In the genomic region with DNA sequence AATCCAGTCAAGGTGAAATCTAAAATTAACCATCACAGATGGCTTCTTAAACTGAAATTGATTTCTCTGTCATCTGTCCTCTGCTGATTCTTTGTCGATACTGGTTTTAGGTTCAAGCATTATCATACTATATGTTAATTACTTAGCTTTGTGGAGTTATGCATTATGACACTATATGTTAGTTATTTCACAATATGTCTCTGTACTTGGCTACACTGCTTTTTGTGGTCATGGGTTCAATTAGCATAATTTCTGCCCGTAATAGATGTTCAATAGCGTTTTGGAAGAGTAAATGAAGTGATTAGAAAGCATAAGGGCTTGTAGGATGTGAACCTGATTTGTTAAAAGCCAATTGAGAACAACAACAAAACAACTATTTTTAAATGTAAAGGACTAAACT, we compare ENCODE assay signal across 23 cellular contexts. TPM values are rescaled to one million over a fixed set of nuclear protein-coding genes. Genes with fewer than 3 reads are reported as not detected.
DNase-seq lines count a peak whose midpoint lies in the region; ATAC-seq and TF ChIP-seq lines count a peak whose summit lies in the region.
"Had no signal": no experiment of that assay in that cellular context is flagged by ENCODE, and none has a peak within 500 bp of the region (broad histone marks: within the 10 kb centered on the region; RNA-seq: fewer than 3 reads in every experiment).

No MANE protein-coding gene starts in this region.

- no peak overlapping the region for H2BK15ac ChIP-seq in IMR-90 (ENCODE audit: low read depth, low read length)

- no peak for TF ChIP-seq POLR2A in IMR-90 (IDR thresholded peaks at IDR 0.05; ENCODE audit: low read depth, low read length)
- TF ChIP-seq POLR2A in sigmoid colon (IDR thresholded peaks at IDR 0.05) = no peak

- CTCF ChIA-PET in activated CD4-positive, alpha-beta memory T cell treated with anti-CD3 and anti-CD28 coated beads, Interleukin-2, amount 10 ng/mL, durations not matched to agents 7 days and 5 days (lab: Charles Lee) = interaction anchor here (0.6 to 1.6 kb wide), 7 partner anchors 18 to 546 kb away, joined by 3 to 21 read pairs (median 3); a partner anchor contains a TSS
- CTCF ChIA-PET in activated CD4-positive, alpha-beta memory T cell treated with anti-CD3 and anti-CD28 coated beads for 36 hours (lab: Charles Lee) = interaction anchor here (0.8 to 2.1 kb wide), 7 partner anchors 9 to 547 kb away, joined by 3 to 23 read pairs (median 4); a partner anchor contains a TSS
- CTCF ChIA-PET in IMR-90 (lab: Yijun Ruan, JAX) (interaction anchor here (2.3 kb wide), 1 partner anchor 60 kb away, joined by 7 read pairs; no protein-coding TSS in a partner anchor), mammary epithelial cell (lab: Charles Lee; ENCODE audit: low non-redundant PET) (interaction anchor here (0.5 kb wide), 1 partner anchor 307 kb away, joined by 8 read pairs; no protein-coding TSS in a partner anchor)

- BruUV-seq in IMR-90 (replicated peaks; lab: Mats Ljungman, UMichigan) = no TSS peak
- BruUV-seq in mammary epithelial cell (replicated peaks; lab: Mats Ljungman, UMichigan) = no TSS peak

- no peak for ATAC-seq in DND-41 (ENCODE audit: insufficient read depth, low read depth)
- no peak for ATAC-seq in IMR-90 (ENCODE audit: low read depth)
- ATAC-seq: A549 had no signal

- H2BK120ac ChIP-seq in IMR-90 (ENCODE audit: low read depth, low read length) = no peak overlapping the region

- H3K79me1 ChIP-seq in IMR-90 (ENCODE audit: low read depth in 1 of 2, low read length in 2 of 2) = no peaks in the 10 kb centered on the region

- H3K9ac ChIP-seq in DND-41 (ENCODE audit: low read depth, low read length) (no peak overlapping the region), IMR-90 (ENCODE audit: low read depth, low read length) (no peak overlapping the region), mammary epithelial cell (ENCODE audit: insufficient read depth, low read length) (no peak overlapping the region)

- TF ChIP-seq RAD21 in IMR-90 (IDR thresholded peaks at IDR 0.05; ENCODE audit: low read length) = no peak

- H3K27me3 ChIP-seq in DND-41 (ENCODE audit: insufficient read depth, low read length, poor library complexity) (peaks cover 3% of the 10 kb centered on the region), IMR-90 (ENCODE audit: control insufficient read depth, insufficient read depth, low read length) (no peaks in the 10 kb centered on the region), sigmoid colon (no peaks in the 10 kb centered on the region), mammary epithelial cell (ENCODE audit: insufficient read depth, low read length) (no peaks in the 10 kb centered on the region)
- H3K27me3 ChIP-seq: MG63, SJCRH30 had no signal

- H3K4ac ChIP-seq in IMR-90 (ENCODE audit: low read depth, low read length) = no peak overlapping the region

- no peak overlapping the region for H2BK20ac ChIP-seq in IMR-90 (ENCODE audit: low read depth, low read length)

- dilution Hi-C loops in IMR-90 (cut with HindIII; ENCODE audit: low sequenced_read_pairs, unreplicated experiment) = no loop called here
- dilution Hi-C loops in mammary epithelial cell (cut with HindIII; ENCODE audit: low sequenced_read_pairs) = no loop called here

- no peak overlapping the region for H3K56ac ChIP-seq in IMR-90 (ENCODE audit: extremely low read depth, insufficient read depth, low read length)

- H4K5ac ChIP-seq in IMR-90 (ENCODE audit: low read depth, low read length) = no peak overlapping the region

- in situ Hi-C loops in IMR-90 (cut with MboI; ENCODE audit: low sequenced_read_pairs) = no loop called here
- in situ Hi-C loops in mammary epithelial cell (cut with MboI; ENCODE audit: low sequenced_read_pairs in 2 of 2) = loop anchor here (10.0 kb wide), 2 partner anchors 53 to 543 kb away; a partner anchor contains a TSS

- TF ChIP-seq CTCF in DND-41 (IDR thresholded peaks at IDR 0.05; ENCODE audit: borderline replicate concordance, extremely low read depth, low read length, poor library complexity, severe bottlenecking) = no peak
- no peak for TF ChIP-seq CTCF in IMR-90 (conservative IDR thresholded peaks at IDR 0.05; ENCODE audit: low read depth, low read length)
- no peak for TF ChIP-seq CTCF in sigmoid colon (IDR thresholded peaks at IDR 0.05)
- no peak for TF ChIP-seq CTCF in mammary epithelial cell (conservative IDR thresholded peaks at IDR 0.05 in 1 of 2, IDR thresholded peaks at IDR 0.05 in 1 of 2; ENCODE audit: extremely low read depth in 1 of 2, insufficient read depth in 1 of 2, low read depth in 1 of 2, low read length in 2 of 2)

- no peak for DNase-seq in activated CD4-positive, alpha-beta memory T cell treated with anti-CD3 and anti-CD28 coated beads, Interleukin-2, amount 10 ng/mL, durations not matched to agents 7 days and 5 days
- DNase-seq in activated CD4-positive, alpha-beta memory T cell treated with anti-CD3 and anti-CD28 coated beads for 36 hours = no peak
- DNase-seq in DND-41 = no peak
- no peak for DNase-seq in IMR-90
- DNase-seq in activated T-helper 2 cell treated with anti-CD3 and anti-CD28 coated beads, Interferon-gamma antibody, Interleukin-2, Interleukin-4, amounts not matched to agents 10 μg/mL and 5 μg/mL and 100 μg/mL, durations not matched to agents 14 hours and 24 hours and 36 hours (ENCODE audit: low spot score) = no peak
- DNase-seq in activated T-cell treated with anti-CD3 and anti-CD28 coated beads, Interleukin-2, amount 50 U/mL, for 48 hours = no peak
- DNase-seq in sigmoid colon = no peak
- no peak for DNase-seq in mammary epithelial cell
- DNase-seq: DMS53, EL, GF-D8, Kasumi-1, MG63, NCI-H1048, NCI-H1417 treated with DMSO at 0.1 percent for 48 hours, NCI-H2029, NCI-H226, NCI-H524, NCI-H774, SJCRH30 had no signal

- WGBS in IMR-90 (ENCODE audit: extremely low coverage in 2 of 2, insufficient read length in 1 of 2), 2 experiments = no CpG with 5 or more reads among the region's 3 CpGs
- WGBS in sigmoid colon, 2 donors = 90 to 95% methylated on average over 3 of the region's 3 CpGs
- 90% methylated on average over 3 of the region's 3 CpGs for WGBS in mammary epithelial cell (ENCODE audit: low coverage, missing lambda C conversion rate)

- H3K36me3 Mint-ChIP-seq in activated CD4-positive, alpha-beta memory T cell treated with anti-CD3 and anti-CD28 coated beads, Interleukin-2, amount 10 ng/mL, durations not matched to agents 7 days and 5 days (ENCODE audit: low read depth) = peaks cover 19% of the 10 kb centered on the region
- H3K36me3 Mint-ChIP-seq in activated CD4-positive, alpha-beta memory T cell treated with anti-CD3 and anti-CD28 coated beads for 36 hours = no peaks in the 10 kb centered on the region
- no peaks in the 10 kb centered on the region for H3K36me3 Mint-ChIP-seq in activated T-helper 2 cell treated with anti-CD3 and anti-CD28 coated beads, Interferon-gamma antibody, Interleukin-2, Interleukin-4, amounts not matched to agents 10 μg/mL and 5 μg/mL and 100 μg/mL, durations not matched to agents 14 hours and 24 hours and 36 hours (ENCODE audit: low read depth)
- H3K36me3 Mint-ChIP-seq: CD14-positive monocyte had no signal

- H3K4me3 Mint-ChIP-seq in activated CD4-positive, alpha-beta memory T cell treated with anti-CD3 and anti-CD28 coated beads, Interleukin-2, amount 10 ng/mL, durations not matched to agents 7 days and 5 days = peak overlapping the region; percentile 35
- H3K4me3 Mint-ChIP-seq in activated CD4-positive, alpha-beta memory T cell treated with anti-CD3 and anti-CD28 coated beads for 36 hours = no peak overlapping the region
- no peak overlapping the region for H3K4me3 Mint-ChIP-seq in activated T-helper 2 cell treated with anti-CD3 and anti-CD28 coated beads, Interferon-gamma antibody, Interleukin-2, Interleukin-4, amounts not matched to agents 10 μg/mL and 5 μg/mL and 100 μg/mL, durations not matched to agents 14 hours and 24 hours and 36 hours (ENCODE audit: low read depth)
- H3K4me3 Mint-ChIP-seq: B cell had no signal

- no peak overlapping the region for H4K8ac ChIP-seq in IMR-90 (ENCODE audit: low read depth in 2 of 2, low read length in 2 of 2)

- H3K9me3 ChIP-seq in DND-41 (ENCODE audit: insufficient read depth, low read length, severe bottlenecking) (no peaks in the 10 kb centered on the region), IMR-90 (ENCODE audit: control insufficient read depth, insufficient read depth, low read length) (no peaks in the 10 kb centered on the region), sigmoid colon (no peaks in the 10 kb centered on the region), mammary epithelial cell (replicated peaks; ENCODE audit: insufficient read depth, low read length) (no peaks in the 10 kb centered on the region)
- H3K9me3 ChIP-seq: A549, MG63, SJCRH30 had no signal

- no peaks in the 10 kb centered on the region for H3K9me1 ChIP-seq in IMR-90 (ENCODE audit: insufficient read depth, low read length)

- H2AK5ac ChIP-seq in IMR-90 (ENCODE audit: low read depth, low read length) = no peak overlapping the region

- H3K27ac ChIP-seq in DND-41 (ENCODE audit: low read length) (no peak overlapping the region), IMR-90 (ENCODE audit: insufficient read depth, low read length) (no peak overlapping the region), sigmoid colon (no peak overlapping the region), mammary epithelial cell (ENCODE audit: insufficient read depth, low read depth, low read length) (no peak overlapping the region)
- H3K27ac ChIP-seq: A549, SJCRH30 had no signal

- H3K36me3 ChIP-seq in DND-41 (ENCODE audit: insufficient read depth, low read length) (no peaks in the 10 kb centered on the region), IMR-90 (ENCODE audit: control insufficient read depth, insufficient read depth, low read length) (no peaks in the 10 kb centered on the region), sigmoid colon (no peaks in the 10 kb centered on the region), mammary epithelial cell (ENCODE audit: insufficient read depth, low read length) (no peaks in the 10 kb centered on the region)
- H3K36me3 ChIP-seq: MG63, SJCRH30 had no signal

- H3K9me3 Mint-ChIP-seq in activated CD4-positive, alpha-beta memory T cell treated with anti-CD3 and anti-CD28 coated beads, Interleukin-2, amount 10 ng/mL, durations not matched to agents 7 days and 5 days = no peaks in the 10 kb centered on the region
- no peaks in the 10 kb centered on the region for H3K9me3 Mint-ChIP-seq in activated CD4-positive, alpha-beta memory T cell treated with anti-CD3 and anti-CD28 coated beads for 36 hours
- peaks cover 3% of the 10 kb centered on the region for H3K9me3 Mint-ChIP-seq in activated T-helper 2 cell treated with anti-CD3 and anti-CD28 coated beads, Interferon-gamma antibody, Interleukin-2, Interleukin-4, amounts not matched to agents 10 μg/mL and 5 μg/mL and 100 μg/mL, durations not matched to agents 14 hours and 24 hours and 36 hours

- H3K23ac ChIP-seq in IMR-90 (ENCODE audit: low read depth, low read length) = no peak overlapping the region

- H3K4me2 ChIP-seq in DND-41 (ENCODE audit: insufficient read depth, low read length) = peak overlapping the region; percentile 46
- H3K4me2 ChIP-seq in IMR-90 (ENCODE audit: low read depth, low read length) = no peak overlapping the region
- no peak overlapping the region for H3K4me2 ChIP-seq in mammary epithelial cell (ENCODE audit: insufficient read depth, low read depth, low read length)
- H3K4me2 ChIP-seq: A549 had no signal

- no peaks in the 10 kb centered on the region for H4K20me1 ChIP-seq in DND-41 (ENCODE audit: insufficient read depth, low read length)
- H4K20me1 ChIP-seq in IMR-90 (ENCODE audit: insufficient read depth, low read length) = no peaks in the 10 kb centered on the region
- no peaks in the 10 kb centered on the region for H4K20me1 ChIP-seq in mammary epithelial cell (ENCODE audit: insufficient read depth, low read length)

- H3K27me3 Mint-ChIP-seq in activated CD4-positive, alpha-beta memory T cell treated with anti-CD3 and anti-CD28 coated beads, Interleukin-2, amount 10 ng/mL, durations not matched to agents 7 days and 5 days = peaks cover 2% of the 10 kb centered on the region
- H3K27me3 Mint-ChIP-seq in activated CD4-positive, alpha-beta memory T cell treated with anti-CD3 and anti-CD28 coated beads for 36 hours = peaks cover 3% of the 10 kb centered on the region
- H3K27me3 Mint-ChIP-seq in activated T-helper 2 cell treated with anti-CD3 and anti-CD28 coated beads, Interferon-gamma antibody, Interleukin-2, Interleukin-4, amounts not matched to agents 10 μg/mL and 5 μg/mL and 100 μg/mL, durations not matched to agents 14 hours and 24 hours and 36 hours (ENCODE audit: low read depth) = peaks cover 14% of the 10 kb centered on the region

- peaks cover 22% of the 10 kb centered on the region for H3K4me1 Mint-ChIP-seq in activated CD4-positive, alpha-beta memory T cell treated with anti-CD3 and anti-CD28 coated beads, Interleukin-2, amount 10 ng/mL, durations not matched to agents 7 days and 5 days
- H3K4me1 Mint-ChIP-seq in activated CD4-positive, alpha-beta memory T cell treated with anti-CD3 and anti-CD28 coated beads for 36 hours (ENCODE audit: low read depth) = peaks cover 5% of the 10 kb centered on the region
- H3K4me1 Mint-ChIP-seq in activated T-helper 2 cell treated with anti-CD3 and anti-CD28 coated beads, Interferon-gamma antibody, Interleukin-2, Interleukin-4, amounts not matched to agents 10 μg/mL and 5 μg/mL and 100 μg/mL, durations not matched to agents 14 hours and 24 hours and 36 hours (ENCODE audit: low read depth) = peaks cover 17% of the 10 kb centered on the region
- H3K4me1 Mint-ChIP-seq: B cell had no signal

- intact Hi-C loops in activated CD4-positive, alpha-beta memory T cell treated with anti-CD3 and anti-CD28 coated beads for 36 hours (cut with micrococcal nuclease) = loop anchor here (2.0 kb wide), 1 partner anchor 345 kb away; no protein-coding TSS in a partner anchor
- intact Hi-C loops in IMR-90 (cut with micrococcal nuclease) = no loop called here
- intact Hi-C loops in activated T-helper 2 cell treated with anti-CD3 and anti-CD28 coated beads, Interferon-gamma antibody, Interleukin-2, Interleukin-4, amounts not matched to agents 10 μg/mL and 5 μg/mL and 100 μg/mL, durations not matched to agents 14 hours and 24 hours and 36 hours (cut with micrococcal nuclease) = loop anchor here (2.0 kb wide), 2 partner anchors 27 to 547 kb away; no protein-coding TSS in a partner anchor
- intact Hi-C loops in sigmoid colon (cut with DNase I) = no loop called here
- intact Hi-C loops in mammary epithelial cell (cut with micrococcal nuclease) = loop anchor here (2.0 kb wide), 1 partner anchor 547 kb away; no protein-coding TSS in a partner anchor

- H3K18ac ChIP-seq in IMR-90 (ENCODE audit: low read depth, low read length) = no peak overlapping the region

- H4K91ac ChIP-seq in IMR-90 (ENCODE audit: insufficient read depth, low read depth, low read length) = no peak overlapping the region

- no peak overlapping the region for H3K14ac ChIP-seq in IMR-90 (replicated peaks; ENCODE audit: low read depth, low read length)

- H3K27ac Mint-ChIP-seq in activated CD4-positive, alpha-beta memory T cell treated with anti-CD3 and anti-CD28 coated beads, Interleukin-2, amount 10 ng/mL, durations not matched to agents 7 days and 5 days = no peak overlapping the region
- no peak overlapping the region for H3K27ac Mint-ChIP-seq in activated CD4-positive, alpha-beta memory T cell treated with anti-CD3 and anti-CD28 coated beads for 36 hours
- H3K27ac Mint-ChIP-seq in activated T-helper 2 cell treated with anti-CD3 and anti-CD28 coated beads, Interferon-gamma antibody, Interleukin-2, Interleukin-4, amounts not matched to agents 10 μg/mL and 5 μg/mL and 100 μg/mL, durations not matched to agents 14 hours and 24 hours and 36 hours = peak overlapping the region; percentile 54
- H3K27ac Mint-ChIP-seq: B cell, CD14-positive monocyte had no signal

- POLR2A ChIA-PET in activated CD4-positive, alpha-beta memory T cell treated with anti-CD3 and anti-CD28 coated beads, Interleukin-2, amount 10 ng/mL, durations not matched to agents 7 days and 5 days (lab: Charles Lee) = interaction anchor here (0.7 to 1.5 kb wide), 5 partner anchors 10 to 673 kb away, joined by 3 to 4 read pairs (median 3); a partner anchor contains a TSS
- POLR2A ChIA-PET in activated CD4-positive, alpha-beta memory T cell treated with anti-CD3 and anti-CD28 coated beads for 36 hours (lab: Charles Lee) = no interaction called here
- POLR2A ChIA-PET in IMR-90 (lab: Charles Lee; ENCODE audit: unreplicated experiment) = no interaction called here

- H3K79me2 ChIP-seq in DND-41 (ENCODE audit: insufficient read depth, low read length) (no peaks in the 10 kb centered on the region), mammary epithelial cell (ENCODE audit: insufficient read depth, low read length) (no peaks in the 10 kb centered on the region)

- no peak for TF ChIP-seq EP300 in sigmoid colon (IDR thresholded peaks at IDR 0.05)

- no peak overlapping the region for H2AK9ac ChIP-seq in IMR-90 (replicated peaks; ENCODE audit: low read depth, low read length, poor library complexity)

- no peak overlapping the region for H2BK5ac ChIP-seq in IMR-90 (ENCODE audit: low read depth, low read length, poor library complexity, severe bottlenecking)

- H3K4me1 ChIP-seq in DND-41 (ENCODE audit: insufficient read depth, low read length) (peaks cover 9% of the 10 kb centered on the region), IMR-90 (ENCODE audit: control insufficient read depth, insufficient read depth, low read length) (no peaks in the 10 kb centered on the region), sigmoid colon (no peaks in the 10 kb centered on the region), mammary epithelial cell (ENCODE audit: insufficient read depth, low read length) (no peaks in the 10 kb centered on the region)
- H3K4me1 ChIP-seq: A549, SJCRH30 had no signal

- H3K4me3 ChIP-seq in DND-41 (ENCODE audit: low read depth in 1 of 2, low read length in 2 of 2) (peak overlapping the region in 1 of 2 experiments; percentile 17; a peak in 1 of 4 replicates), IMR-90 (ENCODE audit: insufficient read depth, low read depth, low read length) (no peak overlapping the region), sigmoid colon (no peak overlapping the region), mammary epithelial cell (replicated peaks in 1 of 3; ENCODE audit: insufficient read depth in 1 of 3, low read depth in 2 of 3, low read length in 3 of 3) (no peak overlapping the region)
- H3K4me3 ChIP-seq: A549, MG63, SJCRH30 had no signal

- H2AFZ ChIP-seq in DND-41 (ENCODE audit: low read depth, low read length) (peak overlapping the region; percentile 74), IMR-90 (replicated peaks; ENCODE audit: low read length, poor library complexity) (no peak overlapping the region), mammary epithelial cell (ENCODE audit: low read depth, low read length) (no peak overlapping the region)

RNA-seq across cellular contexts. Expression of a gene that starts 28.2 kb away (rescaled TPM):
- total RNA-seq in activated CD4-positive, alpha-beta memory T cell treated with anti-CD3 and anti-CD28 coated beads, Interleukin-2, amount 10 ng/mL, durations not matched to agents 7 days and 5 days = 100 to 1,000 TPM; 320 to 338 TPM
- 10 to 100 TPM; 56.1 to 60.1 TPM for total RNA-seq in activated CD4-positive, alpha-beta memory T cell treated with anti-CD3 and anti-CD28 coated beads for 36 hours
- total RNA-seq in IMR-90 (2012; rRNA removed) (2.5 and 2.7 TPM in 2 replicates), sigmoid colon (10 to 100 TPM; 13.7 to 23.0 (median 20.2) TPM), mammary epithelial cell (1 to 10 TPM; 1.3 to 5.0 TPM)
- polyA plus RNA-seq in IMR-90 (2012; rRNA removed) (1.8 and 2.2 TPM in 2 replicates), sigmoid colon (10 to 100 TPM in 2 of 3 donors, 1 to 10 TPM in 1; 3.9 to 29.5 (median 10.8) TPM), mammary epithelial cell (1.2 TPM)
- 0.22 and 0.34 TPM in 2 replicates for polyA plus RNA-seq in IMR-90 (2012; cell fraction: cytosol; rRNA removed)
- 0.53 and 5.5 TPM in 2 replicates for polyA plus RNA-seq in IMR-90 (2012; cell fraction: nucleus; rRNA removed; ENCODE audit: low replicate concordance)
- total RNA-seq in activated T-helper 2 cell treated with anti-CD3 and anti-CD28 coated beads, Interferon-gamma antibody, Interleukin-2, Interleukin-4, amounts not matched to agents 10 μg/mL and 5 μg/mL and 100 μg/mL, durations not matched to agents 14 hours and 24 hours and 36 hours = 14.4 and 16.0 TPM in 2 replicates
- polyA minus RNA-seq in mammary epithelial cell = not detected

RNA-seq across cellular contexts. Expression of a gene that starts 57.5 kb away (rescaled TPM):
- 100 to 1,000 TPM; 420 to 430 TPM for total RNA-seq in activated CD4-positive, alpha-beta memory T cell treated with anti-CD3 and anti-CD28 coated beads, Interleukin-2, amount 10 ng/mL, durations not matched to agents 7 days and 5 days
- total RNA-seq in activated CD4-positive, alpha-beta memory T cell treated with anti-CD3 and anti-CD28 coated beads for 36 hours = 10 to 100 TPM; 32.8 to 38.3 TPM
- total RNA-seq in IMR-90 (2012; rRNA removed) = 0.18 and 0.28 TPM in 2 replicates
- 0.13 and 0.19 TPM in 2 replicates for polyA plus RNA-seq in IMR-90 (2012; rRNA removed)
- 0.01 and 0.13 TPM in 2 replicates for polyA plus RNA-seq in IMR-90 (2012; cell fraction: cytosol; rRNA removed)
- polyA plus RNA-seq in IMR-90 (2012; cell fraction: nucleus; rRNA removed; ENCODE audit: low replicate concordance) = 0.10 and 0.52 TPM in 2 replicates
- total RNA-seq in activated T-helper 2 cell treated with anti-CD3 and anti-CD28 coated beads, Interferon-gamma antibody, Interleukin-2, Interleukin-4, amounts not matched to agents 10 μg/mL and 5 μg/mL and 100 μg/mL, durations not matched to agents 14 hours and 24 hours and 36 hours = 7.5 and 8.3 TPM in 2 replicates
- total RNA-seq in sigmoid colon = 10 to 100 TPM in 2 of 4 donors, 1 to 10 TPM in 2; 3.0 to 18.2 (median 9.4) TPM
- polyA plus RNA-seq in sigmoid colon = 10 to 100 TPM in 1 of 3 donors, 1 to 10 TPM in 2; 1.6 to 18.4 (median 2.4) TPM
- total RNA-seq in mammary epithelial cell = 1 to 10 TPM; 1.2 to 2.7 TPM
- polyA plus RNA-seq in mammary epithelial cell = 0.14 TPM
- not detected for polyA minus RNA-seq in mammary epithelial cell

Comparison
In these comparisons a context has a peak if more than half of its experiments do, and no peak if none do; other contexts are left out.
1. RNA of a gene that starts 28.2 kb away (total RNA-seq): 320 to 338 TPM in activated CD4-positive, alpha-beta memory T cell treated with anti-CD3 and anti-CD28 coated beads, Interleukin-2, amount 10 ng/mL, durations not matched to agents 7 days and 5 days; 56.1 to 60.1 TPM in activated CD4-positive, alpha-beta memory T cell treated with anti-CD3 and anti-CD28 coated beads for 36 hours, 13.7 to 23.0 TPM in sigmoid colon, 14.4 to 16.0 TPM in activated T-helper 2 cell treated with anti-CD3 and anti-CD28 coated beads, Interferon-gamma antibody, Interleukin-2, Interleukin-4, amounts not matched to agents 10 μg/mL and 5 μg/mL and 100 μg/mL, durations not matched to agents 14 hours and 24 hours and 36 hours, 1.3 to 5.0 TPM in mammary epithelial cell and 2.5 to 2.7 TPM in IMR-90; every median in the first group is over 4 times any median in the second.
2. RNA of a gene that starts 57.5 kb away (total RNA-seq): 420 to 430 TPM in activated CD4-positive, alpha-beta memory T cell treated with anti-CD3 and anti-CD28 coated beads, Interleukin-2, amount 10 ng/mL, durations not matched to agents 7 days and 5 days; 32.8 to 38.3 TPM in activated CD4-positive, alpha-beta memory T cell treated with anti-CD3 and anti-CD28 coated beads for 36 hours, 3.0 to 18.2 TPM in sigmoid colon, 7.5 to 8.3 TPM in activated T-helper 2 cell treated with anti-CD3 and anti-CD28 coated beads, Interferon-gamma antibody, Interleukin-2, Interleukin-4, amounts not matched to agents 10 μg/mL and 5 μg/mL and 100 μg/mL, durations not matched to agents 14 hours and 24 hours and 36 hours, 1.2 to 2.7 TPM in mammary epithelial cell and 0.18 to 0.28 TPM in IMR-90; every median in the first group is over 10 times any median in the second.
3. intact Hi-C loops: an anchor here in activated CD4-positive, alpha-beta memory T cell treated with anti-CD3 and anti-CD28 coated beads for 36 hours (2.0 kb wide), activated T-helper 2 cell treated with anti-CD3 and anti-CD28 coated beads, Interferon-gamma antibody, Interleukin-2, Interleukin-4, amounts not matched to agents 10 μg/mL and 5 μg/mL and 100 μg/mL, durations not matched to agents 14 hours and 24 hours and 36 hours (2.0 kb wide) and mammary epithelial cell (2.0 kb wide); none called in IMR-90 and sigmoid colon.